ENCODE assay signal across 27 cellular contexts in genomic region chr10:2023687-2024086, GRCh38.
"Had no signal": no experiment of that assay in that cellular context is flagged by ENCODE, and none has a peak within 500 bp of the region (broad histone marks: within the 10 kb centered on the region; RNA-seq: fewer than 3 reads in every experiment).

No MANE protein-coding gene starts in this region.

- H3K27ac Mint-ChIP-seq: stimulated activated effector memory CD8-positive, alpha-beta T cell treated with anti-CD3 and anti-CD28 coated beads, Interleukin-12 subunit alpha, Interleukin-12 subunit beta, amount 100 ng/mL, for 72 hours; stimulated activated memory B cell treated with anti-CD40 and anti-IgM and Interleukin-4, amounts not matched to agents 10 μg/mL and 1 μg/mL and 100 μg/mL, for 72 hours; stimulated activated naive CD8-positive, alpha-beta T cell treated with anti-CD3 and anti-CD28 coated beads, Interleukin-15, amount 100 ng/mL, for 72 hours; stimulated activated naive CD8-positive, alpha-beta T cell treated with anti-CD3 and anti-CD28 coated beads, Interleukin-15, Interleukin-2, amounts not matched to agents 100 ng/mL and 50 ng/mL, for 24 hours; type B pancreatic cell had no signal

- ATAC-seq: stimulated activated effector memory CD8-positive, alpha-beta T cell treated with anti-CD3 and anti-CD28 coated beads, Interleukin-12 subunit alpha, Interleukin-12 subunit beta, amount 100 ng/mL, for 72 hours; stimulated activated memory B cell treated with anti-CD40 and anti-IgM and Interleukin-4, amounts not matched to agents 10 μg/mL and 1 μg/mL and 100 μg/mL, for 72 hours; stimulated activated naive CD8-positive, alpha-beta T cell treated with anti-CD3 and anti-CD28 coated beads, Interleukin-15, amount 100 ng/mL, for 72 hours; stimulated activated naive CD8-positive, alpha-beta T cell treated with anti-CD3 and anti-CD28 coated beads, Interleukin-15, Interleukin-2, amounts not matched to agents 100 U/mL and 50 U/mL, for 24 hours; upper lobe of right lung had no signal

- H3K27me3 Mint-ChIP-seq: stimulated activated naive CD8-positive, alpha-beta T cell treated with anti-CD3 and anti-CD28 coated beads, Interleukin-15, Interleukin-2, amounts not matched to agents 100 ng/mL and 50 ng/mL, for 24 hours had no signal

- H3K36me3 Mint-ChIP-seq: stimulated activated effector memory CD8-positive, alpha-beta T cell treated with anti-CD3 and anti-CD28 coated beads, Interleukin-12 subunit alpha, Interleukin-12 subunit beta, amount 100 ng/mL, for 72 hours; stimulated activated memory B cell treated with anti-CD40 and anti-IgM and Interleukin-4, amounts not matched to agents 10 μg/mL and 1 μg/mL and 100 μg/mL, for 72 hours; type B pancreatic cell had no signal

- H3K27me3 ChIP-seq: suprapubic skin, testis, thyroid gland, tibial artery, tibial nerve, transverse colon, upper lobe of left lung, upper lobe of right lung, uterus, vagina had no signal

- H3K9me3 ChIP-seq: stomach, suprapubic skin, testis, thoracic aorta, thyroid gland, tibial artery, tibial nerve, transverse colon, upper lobe of left lung, upper lobe of right lung, uterus, vagina had no signal

- H3K9me3 Mint-ChIP-seq: stimulated activated effector memory CD8-positive, alpha-beta T cell treated with anti-CD3 and anti-CD28 coated beads, Interleukin-12 subunit alpha, Interleukin-12 subunit beta, amount 100 ng/mL, for 72 hours; stimulated activated memory B cell treated with anti-CD40 and anti-IgM and Interleukin-4, amounts not matched to agents 10 μg/mL and 1 μg/mL and 100 μg/mL, for 72 hours; stimulated activated naive CD8-positive, alpha-beta T cell treated with anti-CD3 and anti-CD28 coated beads, Interleukin-15, amount 100 ng/mL, for 72 hours; type B pancreatic cell had no signal

- H3K4me1 Mint-ChIP-seq: stimulated activated effector memory CD8-positive, alpha-beta T cell treated with anti-CD3 and anti-CD28 coated beads, Interleukin-12 subunit alpha, Interleukin-12 subunit beta, amount 100 ng/mL, for 72 hours; stimulated activated memory B cell treated with anti-CD40 and anti-IgM and Interleukin-4, amounts not matched to agents 10 μg/mL and 1 μg/mL and 100 μg/mL, for 72 hours; stimulated activated naive CD8-positive, alpha-beta T cell treated with anti-CD3 and anti-CD28 coated beads, Interleukin-15, amount 100 ng/mL, for 72 hours had no signal

- H3K36me3 ChIP-seq: stomach, suprapubic skin, thoracic aorta, thyroid gland, tibial artery, tibial nerve, transverse colon, upper lobe of left lung, upper lobe of right lung, uterus, vagina had no signal

- H3K4me3 ChIP-seq: stomach, suprapubic skin, testis, thoracic aorta, thyroid gland, tibial artery, tibial nerve, transverse colon, upper lobe of left lung, upper lobe of right lung, uterus, vagina had no signal

- H3K4me3 Mint-ChIP-seq: stimulated activated effector memory CD8-positive, alpha-beta T cell treated with anti-CD3 and anti-CD28 coated beads, Interleukin-12 subunit alpha, Interleukin-12 subunit beta, amount 100 ng/mL, for 72 hours; stimulated activated memory B cell treated with anti-CD40 and anti-IgM and Interleukin-4, amounts not matched to agents 10 μg/mL and 1 μg/mL and 100 μg/mL, for 72 hours; stimulated activated naive CD8-positive, alpha-beta T cell treated with anti-CD3 and anti-CD28 coated beads, Interleukin-15, amount 100 ng/mL, for 72 hours; stimulated activated naive CD8-positive, alpha-beta T cell treated with anti-CD3 and anti-CD28 coated beads, Interleukin-15, Interleukin-2, amounts not matched to agents 100 ng/mL and 50 ng/mL, for 24 hours; type B pancreatic cell had no signal

- H3K4me1 ChIP-seq: stomach, suprapubic skin, testis, thyroid gland, tibial artery, tibial nerve, transverse colon, upper lobe of left lung, upper lobe of right lung, uterus, vagina had no signal

- DNase-seq: stimulated activated CD4-positive, alpha-beta T cell treated with anti-CD3 and anti-CD28 coated beads, Interleukin-2, amount 100 ng/mL, for 48 hours; stimulated activated CD4-positive, alpha-beta T cell treated with anti-CD3 and anti-CD28 coated beads, Interleukin-4, amount 100 ng/mL, for 1 hour; stimulated activated CD4-positive, alpha-beta T cell treated with anti-CD3 and anti-CD28 coated beads, Interleukin-4, amount 100 ng/mL, for 24 hours; stimulated activated CD4-positive, alpha-beta T cell treated with anti-CD3 and anti-CD28 coated beads, Interleukin-4, amount 100 ng/mL, for 4 hours; stimulated activated CD8-positive, alpha-beta memory T cell treated with anti-CD3 and anti-CD28 coated beads, Interleukin-4, amount 100 ng/mL, for 48 hours; stimulated activated naive CD4-positive, alpha-beta T cell; stimulated activated naive CD4-positive, alpha-beta T cell treated with Interleukin-2 at 50 U/mL for 16 hours; stimulated activated naive CD8-positive, alpha-beta T cell treated with anti-CD3 and anti-CD28 coated beads, Interleukin-15, amount 100 ng/mL, for 72 hours; stimulated activated naive CD8-positive, alpha-beta T cell treated with anti-CD3 and anti-CD28 coated beads, Interleukin-15, Interleukin-2, amounts not matched to agents 100 U/mL and 50 U/mL, for 24 hours; stomach; substantia nigra; testis; thyroid gland; tibial artery; transverse colon; trophoblast cell; upper lobe of left lung; upper lobe of right lung; uterus had no signal

- H3K27ac ChIP-seq: stomach, suprapubic skin, testis, thoracic aorta, thyroid gland, tibial artery, tibial nerve, transverse colon, upper lobe of left lung, upper lobe of right lung, uterus, vagina had no signal
